ENCODE assay signal across 14 cellular contexts in the genomic region with DNA sequence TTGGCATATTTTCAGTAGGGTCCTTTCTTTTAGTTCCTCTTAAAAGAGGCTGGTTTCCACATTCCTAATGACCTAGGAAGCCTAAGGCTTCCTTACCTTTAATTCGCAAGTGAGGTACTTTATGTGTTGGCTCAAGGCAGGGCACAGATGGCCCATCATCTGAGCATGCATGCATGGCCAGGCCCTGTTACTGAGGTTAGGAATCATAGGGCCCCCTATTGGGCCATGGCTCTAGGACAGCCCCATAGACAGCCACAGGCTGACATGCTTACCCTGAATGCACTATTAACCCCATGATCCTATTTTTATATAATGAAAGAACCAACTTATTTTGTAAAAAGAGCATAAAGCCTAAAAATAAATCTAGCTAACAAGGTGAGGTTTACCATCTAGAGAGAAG.
DNase-seq lines count a peak whose midpoint lies in the region; ATAC-seq and TF ChIP-seq lines count a peak whose summit lies in the region.
"Had no signal": no experiment of that assay in that cellular context is flagged by ENCODE, and none has a peak within 500 bp of the region (broad histone marks: within the 10 kb centered on the region; RNA-seq: fewer than 3 reads in every experiment).

No MANE protein-coding gene starts in this region.

- DNase-seq in G401 (ENCODE audit: low spot score), result peak; percentile 92
- DNase-seq in NCI-H446 treated with DMSO at 0.1 percent for 48 hours (lab: John Stamatoyannopoulos, UW), result peak; percentile 30
- no peak for DNase-seq in WTC11 (ENCODE audit: low spot score)
- no peak for DNase-seq in endodermal cell
- DNase-seq in esophagus squamous epithelium (lab: John Stamatoyannopoulos, UW), result no peak
- no peak for DNase-seq in omental fat pad (ENCODE audit: low spot score)
- DNase-seq: Calu3; CD4-positive, alpha-beta T cell; DND-41; GF-D8; HCEC 1CT; IMR-90 had no signal

- H3K27me3 ChIP-seq in endodermal cell (ENCODE audit: control insufficient read depth, insufficient read depth, low read length, poor library complexity, severe bottlenecking) (peaks cover 8% of the 10 kb centered on the region), esophagus squamous epithelium (no peaks in the 10 kb centered on the region)

- whole genome bisulfite sequencing in endodermal cell (ENCODE audit: insufficient coverage in 1 of 2, insufficient read length in 1 of 2), 2 experiments, result 88% methylated on average over 1 of the region's 1 CpG; no CpG with 5 or more reads in 1 of the 2 experiments
- 93 to 100% methylated on average over 1 of the region's 1 CpG for WGBS in esophagus squamous epithelium, 2 donors

- H3K27ac ChIP-seq in endodermal cell (ENCODE audit: low read depth, low read length) (no peak overlapping the region), esophagus squamous epithelium (no peak overlapping the region)

- in situ Hi-C loops in G401 (cut with HindIII; ENCODE audit: low sequenced_read_pairs), result no loop called here

- no peak overlapping the region for H3K4me3 Mint-ChIP-seq in WTC11
- no peak overlapping the region for H3K4me3 Mint-ChIP-seq in endodermal cell
- H3K4me3 Mint-ChIP-seq: B cell; CD4-positive, alpha-beta T cell had no signal

- H3K9me3 Mint-ChIP-seq in WTC11, result peaks cover 11% of the 10 kb centered on the region
- H3K9me3 Mint-ChIP-seq in endodermal cell, result no peaks in the 10 kb centered on the region

- H3K9me3 ChIP-seq in endodermal cell (ENCODE audit: control insufficient read depth, low read length) (peaks cover 7% of the 10 kb centered on the region), esophagus squamous epithelium (no peaks in the 10 kb centered on the region)

- POLR2A ChIA-PET in WTC11 (lab: Charles Lee), result no interaction called here

- CTCF ChIA-PET in WTC11 (lab: Charles Lee), result no interaction called here

- H3K4me1 Mint-ChIP-seq in WTC11, result peaks cover 28% of the 10 kb centered on the region
- H3K4me1 Mint-ChIP-seq in endodermal cell, result peaks cover 28% of the 10 kb centered on the region
- H3K4me1 Mint-ChIP-seq: B cell had no signal

- intact Hi-C loops in esophagus squamous epithelium (cut with DNase I), result no loop called here

- H3K27ac Mint-ChIP-seq in WTC11 (no peak overlapping the region), endodermal cell (no peak overlapping the region)
- H3K27ac Mint-ChIP-seq: B cell; CD4-positive, alpha-beta T cell had no signal

- H3K4me1 ChIP-seq in endodermal cell (ENCODE audit: control insufficient read depth, insufficient read depth, low read length) (peaks cover 10% of the 10 kb centered on the region), esophagus squamous epithelium (no peaks in the 10 kb centered on the region)

- no peaks in the 10 kb centered on the region for H3K36me3 ChIP-seq in endodermal cell (ENCODE audit: control insufficient read depth, insufficient read depth, low read length)
- no peaks in the 10 kb centered on the region for H3K36me3 ChIP-seq in esophagus squamous epithelium

- H3K4me3 ChIP-seq in endodermal cell (ENCODE audit: low read length), result no peak overlapping the region
- H3K4me3 ChIP-seq in esophagus squamous epithelium, result no peak overlapping the region

- no peak overlapping the region for H3K9ac ChIP-seq in endodermal cell (ENCODE audit: extremely low read depth, low read length, poor library complexity, severe bottlenecking)

- ATAC-seq in WTC11 (peak; percentile 20; the same call in 1 of the 2 replicates), omental fat pad (ENCODE audit: low FRiP score) (no peak), GM19035 (IDR thresholded peaks at IDR 0.05; ENCODE audit: unreplicated experiment) (no peak)

- TF ChIP-seq POLR2A in esophagus squamous epithelium (IDR thresholded peaks at IDR 0.05), result no peak

- no peaks in the 10 kb centered on the region for H3K36me3 Mint-ChIP-seq in WTC11
- H3K36me3 Mint-ChIP-seq in endodermal cell (ENCODE audit: low read depth), result no peaks in the 10 kb centered on the region

- H3K27me3 Mint-ChIP-seq in WTC11 (ENCODE audit: low read depth), result no peaks in the 10 kb centered on the region; the same call in 1 of the 2 replicates
- peaks cover 7% of the 10 kb centered on the region for H3K27me3 Mint-ChIP-seq in endodermal cell (ENCODE audit: insufficient read depth)
- H3K27me3 Mint-ChIP-seq: B cell; CD4-positive, alpha-beta T cell had no signal

- TF ChIP-seq CTCF in WTC11 (IDR thresholded peaks at IDR 0.05) (no peak), endodermal cell (conservative IDR thresholded peaks at IDR 0.05) (peak; percentile 29), esophagus squamous epithelium (IDR thresholded peaks at IDR 0.05) (no peak), omental fat pad (IDR thresholded peaks at IDR 0.05) (no peak)

TF ChIP-seq in WTC11, 78 proteins besides CTCF, POLR2A, EP300 and RAD21:
- TF ChIP-seq, protein P1, sequence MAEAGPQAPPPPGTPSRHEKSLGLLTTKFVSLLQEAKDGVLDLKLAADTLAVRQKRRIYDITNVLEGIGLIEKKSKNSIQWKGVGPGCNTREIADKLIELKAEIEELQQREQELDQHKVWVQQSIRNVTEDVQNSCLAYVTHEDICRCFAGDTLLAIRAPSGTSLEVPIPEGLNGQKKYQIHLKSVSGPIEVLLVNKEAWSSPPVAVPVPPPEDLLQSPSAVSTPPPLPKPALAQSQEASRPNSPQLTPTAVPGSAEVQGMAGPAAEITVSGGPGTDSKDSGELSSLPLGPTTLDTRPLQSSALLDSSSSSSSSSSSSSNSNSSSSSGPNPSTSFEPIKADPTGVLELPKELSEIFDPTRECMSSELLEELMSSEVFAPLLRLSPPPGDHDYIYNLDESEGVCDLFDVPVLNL (CRISPR knock-in tag; IDR thresholded peaks at IDR 0.05; ENCODE audit: borderline replicate concordance, low read depth), result no peak
- TF ChIP-seq ELF4 (CRISPR knock-in tag; IDR thresholded peaks at IDR 0.05; ENCODE audit: low read depth) (no peak), ZNF396 (CRISPR knock-in tag; IDR thresholded peaks at IDR 0.05; ENCODE audit: borderline replicate concordance) (no peak), ZNF121 (CRISPR knock-in tag; IDR thresholded peaks at IDR 0.05) (no peak), JUN (CRISPR knock-in tag; IDR thresholded peaks at IDR 0.05) (no peak), RELA (CRISPR knock-in tag; IDR thresholded peaks at IDR 0.05; ENCODE audit: borderline replicate concordance) (no peak), PRRX2 (CRISPR knock-in tag; IDR thresholded peaks at IDR 0.05) (no peak), ZNF317 (CRISPR knock-in tag; IDR thresholded peaks at IDR 0.05; ENCODE audit: borderline replicate concordance, low read depth) (no peak), ZNF532 (CRISPR knock-in tag; IDR thresholded peaks at IDR 0.05; ENCODE audit: borderline replicate concordance) (no peak), CDX4 (CRISPR knock-in tag; IDR thresholded peaks at IDR 0.05; ENCODE audit: borderline replicate concordance) (no peak)
- TF ChIP-seq, protein P2, sequence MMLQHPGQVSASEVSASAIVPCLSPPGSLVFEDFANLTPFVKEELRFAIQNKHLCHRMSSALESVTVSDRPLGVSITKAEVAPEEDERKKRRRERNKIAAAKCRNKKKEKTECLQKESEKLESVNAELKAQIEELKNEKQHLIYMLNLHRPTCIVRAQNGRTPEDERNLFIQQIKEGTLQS (CRISPR knock-in tag; conservative IDR thresholded peaks at IDR 0.05), result no peak

Comparison
In these comparisons a context has a peak if more than half of its experiments do, and no peak if none do; other contexts are left out.
1. DNase-seq: peak in G401 (single experiment) and NCI-H446 treated with DMSO at 0.1 percent for 48 hours (single experiment); none in WTC11 (single experiment), endodermal cell (single experiment), esophagus squamous epithelium (single experiment) and omental fat pad (single experiment).